8 cellular contexts compared by ENCODE assay signal in genomic region chr1:25520446-25521061, GRCh38.
DNase-seq lines count a peak whose midpoint lies in the region; ATAC-seq and TF ChIP-seq lines count a peak whose summit lies in the region.

No MANE protein-coding gene starts in this region.

- ATAC-seq in HG03457 (IDR thresholded peaks at IDR 0.05; ENCODE audit: unreplicated experiment) (no peak), GM21390 (IDR thresholded peaks at IDR 0.05; ENCODE audit: unreplicated experiment) (no peak)

- peak; percentile 27 for DNase-seq in GM12864 (ENCODE audit: low read depth)
- peak; percentile 15 for DNase-seq in NCI-H1417 treated with DMSO at 0.1 percent for 48 hours (lab: John Stamatoyannopoulos, UW)
- DNase-seq in cardiac fibroblast (ENCODE audit: low read depth in 2 of 2) = peak; percentile 76 to 77
- peak; percentile 73 for DNase-seq in left kidney (ENCODE audit: low read depth, low spot score)
- DNase-seq in stimulated activated CD4-positive, alpha-beta T cell treated with anti-CD3 and anti-CD28 coated beads, TNF-alpha, amount 100 ng/mL, for 1 hour (ENCODE audit: low read depth in 3 of 3, low spot score in 1 of 3) = peak; percentile 42 to 56 (median 49)

- TF ChIP-seq CTCF in GM12864 (IDR thresholded peaks at IDR 0.05; ENCODE audit: low read depth, low read length, missing control alignments) (peak; percentile 75), WI38 (IDR thresholded peaks at IDR 0.05; ENCODE audit: low read depth, low read length) (peak; percentile 51; the same call in 1 of the 2 replicates), cardiac fibroblast (IDR thresholded peaks at IDR 0.05; ENCODE audit: low read depth, low read length) (peak; percentile 78)

- H3K4me3 ChIP-seq in GM12864 (ENCODE audit: low read depth, low read length) (no peak overlapping the region), WI38 (ENCODE audit: low read depth, low read length) (no peak overlapping the region), cardiac fibroblast (replicated peaks in 1 of 2; ENCODE audit: low read depth in 2 of 2, low read length in 2 of 2) (no peak overlapping the region)

Comparison
In these comparisons a context has a peak if more than half of its experiments do, and no peak if none do; other contexts are left out.
1. DNase-seq: peak in every context shown above with its lines; median percentile 76 in cardiac fibroblast; 73 in left kidney; 49 in stimulated activated CD4-positive, alpha-beta T cell treated with anti-CD3 and anti-CD28 coated beads, TNF-alpha, amount 100 ng/mL, for 1 hour; 27 in GM12864; 15 in NCI-H1417 treated with DMSO at 0.1 percent for 48 hours.